ENCODE assay signal across 17 cellular contexts in the genomic region with DNA sequence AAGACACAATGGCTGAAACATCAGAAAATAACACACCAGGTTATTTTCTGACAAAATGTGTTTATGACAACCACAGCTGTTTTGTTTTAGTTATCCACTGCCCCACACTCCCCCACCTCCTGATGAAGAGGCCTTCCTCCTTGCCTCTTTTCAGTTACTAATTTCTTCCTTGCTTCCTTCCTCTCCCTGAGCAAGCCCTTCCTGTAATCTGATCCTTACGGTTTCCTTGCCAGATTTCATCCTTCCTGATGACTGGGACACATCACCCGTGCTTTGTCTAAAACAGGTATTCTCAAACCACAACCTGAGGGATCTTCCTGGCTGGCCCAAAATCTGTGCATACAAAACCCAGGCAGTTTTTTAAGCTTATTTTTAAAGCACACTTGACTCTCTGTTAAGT. TPM values are rescaled to one million over a fixed set of nuclear protein-coding genes. Genes with fewer than 3 reads are reported as not detected.
DNase-seq lines count a peak whose midpoint lies in the region; ATAC-seq, FAIRE-seq and TF ChIP-seq lines count a peak whose summit lies in the region.
"Had no signal": no experiment of that assay in that cellular context is flagged by ENCODE, and none has a peak within 500 bp of the region (broad histone marks: within the 10 kb centered on the region; RNA-seq: fewer than 3 reads in every experiment).

No MANE protein-coding gene starts in this region.

- peak overlapping the region; percentile 75; the same call in 1 of the 2 replicates for H2BK5ac ChIP-seq in H1 (ENCODE audit: low read depth, low read length)

- H2BK15ac ChIP-seq in H1 (ENCODE audit: low read length), result no peak overlapping the region

- peaks cover 4% of the 10 kb centered on the region; the same call in 1 of the 2 replicates for H3K79me1 ChIP-seq in H1 (ENCODE audit: low read depth, low read length)

- H3K23ac ChIP-seq in H1 (ENCODE audit: insufficient read length), result no peak overlapping the region

- no peak overlapping the region for H2BK12ac ChIP-seq in H1 (ENCODE audit: low read depth, low read length)

- DNase-seq in ELR (ENCODE audit: low read depth) (peak; percentile 12), M059J (ENCODE audit: low read depth) (peak; percentile 63), H1 (ENCODE audit: low read depth in 1 of 2, low spot score in 2 of 2) (no peak), neural progenitor cell (ENCODE audit: low spot score) (no peak), ecto neural progenitor cell (ENCODE audit: low spot score) (no peak), RKO (ENCODE audit: low spot score) (no peak)
- DNase-seq: activated CD8-positive, alpha-beta memory T cell treated with anti-CD3 and anti-CD28 coated beads for 24 hours; CD8-positive, alpha-beta T cell; IMR-90; left ventricle myocardium superior; naive thymus-derived CD4-positive, alpha-beta T cell; NCI-H1105 treated with DMSO at 0.1 percent for 48 hours; NCI-H510A had no signal

- no peak overlapping the region for H3K4ac ChIP-seq in H1 (replicated peaks; ENCODE audit: insufficient read length, low read depth, low read length)

- no peak overlapping the region for H2BK120ac ChIP-seq in H1 (replicated peaks; ENCODE audit: low read depth, low read length)

- WGBS in H1 (ENCODE audit: extremely low coverage in 1 of 2, insufficient coverage in 1 of 2, insufficient read length in 1 of 2, insufficient replicate concordance in 2 of 2, low coverage in 1 of 2, low lambda C conversion rate in 2 of 2, missing lambda C conversion rate in 1 of 2), 2 experiments, result 66% methylated on average over 2 of the region's 2 CpGs; no CpG with 5 or more reads in 1 of the 2 experiments

- peaks cover 7% of the 10 kb centered on the region for H3K36me3 Mint-ChIP-seq in neural progenitor cell
- H3K36me3 Mint-ChIP-seq: CD8-positive, alpha-beta T cell had no signal

- no peak overlapping the region for H3K18ac ChIP-seq in H1 (ENCODE audit: extremely low read depth, low read length)

- H3K4me1 ChIP-seq in H1 (replicated peaks in 1 of 4; ENCODE audit: control insufficient read depth in 3 of 4, insufficient read depth in 4 of 4, low read length in 3 of 4) (peaks cover 0 to 6% (median 2%) of the 10 kb centered on the region in 4 experiments; a peak in 3 of 7 replicates), neural progenitor cell (peaks cover 9% of the 10 kb centered on the region)

- TF ChIP-seq CTCF in H1 (IDR thresholded peaks at IDR 0.05; ENCODE audit: control extremely low read depth in 1 of 3, insufficient read depth in 1 of 3, low read depth in 1 of 3, low read length in 3 of 3), result no peak
- TF ChIP-seq CTCF in neural progenitor cell (IDR thresholded peaks at IDR 0.05), result no peak

- H3K79me2 ChIP-seq in H1 (ENCODE audit: control insufficient read depth in 1 of 2, insufficient read depth in 2 of 2, low read length in 2 of 2) (no peaks in the 10 kb centered on the region), neural progenitor cell (ENCODE audit: low read depth) (no peaks in the 10 kb centered on the region)

- H3K27me3 ChIP-seq in H1 (replicated peaks in 1 of 4; ENCODE audit: control insufficient read depth in 3 of 4, extremely low read depth in 1 of 4, insufficient read depth in 3 of 4, low read length in 3 of 4) (no peaks in the 10 kb centered on the region), neural progenitor cell (no peaks in the 10 kb centered on the region)

- no peak overlapping the region for H3K27ac ChIP-seq in H1 (ENCODE audit: low read depth, low read length)
- no peak overlapping the region for H3K27ac ChIP-seq in neural progenitor cell
- H3K27ac ChIP-seq: coronary artery had no signal

- H3K4me1 Mint-ChIP-seq in neural progenitor cell, result peaks cover 34% of the 10 kb centered on the region

- CTCF ChIA-PET in H1 (lab: Charles Lee; ENCODE audit: partially characterized antibody), result interaction anchor here (0.7 to 1.4 kb wide), 4 partner anchors 18 to 509 kb away, joined by 3 to 5 read pairs (median 4); no protein-coding TSS in a partner anchor

- no peak overlapping the region for H3K4me3 ChIP-seq in H1 (ENCODE audit: extremely low read depth in 1 of 4, insufficient read depth in 2 of 4, low read depth in 3 of 4, low read length in 4 of 4)
- no peak overlapping the region for H3K4me3 ChIP-seq in neural progenitor cell
- H3K4me3 ChIP-seq: coronary artery had no signal

- H4K91ac ChIP-seq in H1 (replicated peaks; ENCODE audit: insufficient read length, low read length), result no peak overlapping the region

- TF ChIP-seq EP300 in H1 (IDR thresholded peaks at IDR 0.05; ENCODE audit: borderline replicate concordance in 1 of 2, low read depth in 2 of 2, low read length in 2 of 2), result no peak

- H3F3A ChIP-seq in neural progenitor cell (ENCODE audit: low read depth), result no peaks in the 10 kb centered on the region

- H3K9me3 ChIP-seq in H1 (ENCODE audit: insufficient read depth in 2 of 2, low read depth in 1 of 2, low read length in 1 of 2), result no peaks in the 10 kb centered on the region
- no peaks in the 10 kb centered on the region for H3K9me3 ChIP-seq in neural progenitor cell (ENCODE audit: low read depth)

- H2BK20ac ChIP-seq in H1 (ENCODE audit: low read length), result no peak overlapping the region

- ATAC-seq in HG02970 (IDR thresholded peaks at IDR 0.05; ENCODE audit: low FRiP score, unreplicated experiment) (no peak), GM19035 (IDR thresholded peaks at IDR 0.05; ENCODE audit: unreplicated experiment) (no peak)
- ATAC-seq: CD8-positive, alpha-beta T cell; left ventricle myocardium superior; naive thymus-derived CD4-positive, alpha-beta T cell had no signal

- H3K9ac ChIP-seq in H1 (replicated peaks in 1 of 4; ENCODE audit: extremely low read depth in 1 of 4, low read depth in 3 of 4, low read length in 3 of 4) (no peak overlapping the region), neural progenitor cell (no peak overlapping the region)

- TF ChIP-seq POLR2A in H1 (IDR thresholded peaks at IDR 0.05; ENCODE audit: control extremely low read depth in 1 of 2, low read depth in 2 of 2, low read length in 2 of 2), result no peak

- no peak for FAIRE-seq in H1 (lab: Jason Lieb, UNC)

- H2AFZ ChIP-seq in H1 (ENCODE audit: low read length) (no peak overlapping the region), neural progenitor cell (replicated peaks) (no peak overlapping the region)

- H3K36me3 ChIP-seq in H1 (ENCODE audit: control insufficient read depth in 2 of 4, insufficient read depth in 4 of 4, low read length in 3 of 4), result no peaks in the 10 kb centered on the region
- no peaks in the 10 kb centered on the region for H3K36me3 ChIP-seq in neural progenitor cell

- H3K9me3 Mint-ChIP-seq in neural progenitor cell, result peaks cover 3% of the 10 kb centered on the region
- H3K9me3 Mint-ChIP-seq: activated T-helper 2 cell treated with anti-CD3 and anti-CD28 coated beads, Interferon-gamma antibody, Interleukin-2, Interleukin-4, amounts not matched to agents 10 μg/mL and 5 μg/mL and 100 μg/mL, durations not matched to agents 14 hours and 24 hours and 36 hours; CD8-positive, alpha-beta T cell; naive thymus-derived CD4-positive, alpha-beta T cell had no signal

- peaks cover 7% of the 10 kb centered on the region for H3K27me3 Mint-ChIP-seq in neural progenitor cell (ENCODE audit: insufficient read depth, low read depth)

- peak overlapping the region; percentile 50 for H3K27ac Mint-ChIP-seq in neural progenitor cell
- H3K27ac Mint-ChIP-seq: activated T-helper 2 cell treated with anti-CD3 and anti-CD28 coated beads, Interferon-gamma antibody, Interleukin-2, Interleukin-4, amounts not matched to agents 10 μg/mL and 5 μg/mL and 100 μg/mL, durations not matched to agents 14 hours and 24 hours and 36 hours; CD8-positive, alpha-beta T cell; naive thymus-derived CD4-positive, alpha-beta T cell had no signal

- H4K8ac ChIP-seq in H1 (ENCODE audit: extremely low read depth, insufficient read depth, low read length), result no peak overlapping the region

- H3K4me2 ChIP-seq in H1 (ENCODE audit: insufficient read depth in 1 of 2, low read depth in 2 of 2, low read length in 2 of 2), result 0 out of 4 replicates have a peak overlapping the region, but pooled peaks of 1 of the 2 experiments have one; percentile 15
- H3K4me2 ChIP-seq in neural progenitor cell, result no peak overlapping the region

- H4K20me1 ChIP-seq in H1 (replicated peaks in 1 of 2; ENCODE audit: control insufficient read depth in 1 of 2, insufficient read depth in 2 of 2, low read length in 2 of 2), result no peaks in the 10 kb centered on the region
- H4K20me1 ChIP-seq in neural progenitor cell (ENCODE audit: low read depth), result no peaks in the 10 kb centered on the region

- POLR2A ChIA-PET in H1 (lab: Charles Lee; ENCODE audit: partially characterized antibody), result interaction anchor here (4.6 kb wide), 1 partner anchor 12 kb away, joined by 20 read pairs; no protein-coding TSS in a partner anchor

- TF ChIP-seq RAD21 in H1 (IDR thresholded peaks at IDR 0.05 in 1 of 2, conservative IDR thresholded peaks at IDR 0.05 in 1 of 2; ENCODE audit: low read depth in 2 of 2, low read length in 2 of 2), result no peak

- H4K5ac ChIP-seq in H1 (ENCODE audit: insufficient read length, low read depth, low read length), result no peak overlapping the region

- H3K56ac ChIP-seq in H1 (replicated peaks; ENCODE audit: insufficient read length, low read depth, low read length), result no peak overlapping the region

- H3K14ac ChIP-seq in H1 (ENCODE audit: insufficient read length), result no peak overlapping the region

- no peaks in the 10 kb centered on the region for H3K23me2 ChIP-seq in H1 (ENCODE audit: low read depth, low read length)

- no peak overlapping the region for H3K4me3 Mint-ChIP-seq in neural progenitor cell
- H3K4me3 Mint-ChIP-seq: CD8-positive, alpha-beta T cell; naive thymus-derived CD4-positive, alpha-beta T cell had no signal

- no peak overlapping the region for H2AK5ac ChIP-seq in H1 (ENCODE audit: low read depth, low read length)

TF ChIP-seq in H1, 55 proteins besides CTCF, POLR2A, EP300 and RAD21 (continues in another document):
- TF ChIP-seq, protein P1, sequence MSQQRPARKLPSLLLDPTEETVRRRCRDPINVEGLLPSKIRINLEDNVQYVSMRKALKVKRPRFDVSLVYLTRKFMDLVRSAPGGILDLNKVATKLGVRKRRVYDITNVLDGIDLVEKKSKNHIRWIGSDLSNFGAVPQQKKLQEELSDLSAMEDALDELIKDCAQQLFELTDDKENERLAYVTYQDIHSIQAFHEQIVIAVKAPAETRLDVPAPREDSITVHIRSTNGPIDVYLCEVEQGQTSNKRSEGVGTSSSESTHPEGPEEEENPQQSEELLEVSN (IDR thresholded peaks at IDR 0.05), result no peak
- no peak for TF ChIP-seq CBX8 (IDR thresholded peaks at IDR 0.05; ENCODE audit: borderline replicate concordance, low read depth, low read length)

RNA-seq across cellular contexts. Expression of a gene that starts 39.4 kb away (rescaled TPM):
- 15.2 and 15.6 TPM in 2 replicates for total RNA-seq in M059J (2014; rRNA removed; shearing (Covaris generic))
- 9.1 and 9.4 TPM in 2 replicates for total RNA-seq in H1 (2021; fragmentation: NEBNext Ultra II Directional; extraction: Animal tissue kit (Norgen Biotek cat#: 25700))
- polyA plus RNA-seq in H1 (2011; rRNA removed), result 7.4 and 8.8 TPM in 2 replicates
- polyA plus RNA-seq in H1 (2011; cell fraction: cytosol; rRNA removed), result 6.8 TPM
- polyA plus RNA-seq in H1 (2011; cell fraction: nucleus; rRNA removed), result 9.3 TPM
- 5.7 to 7.3 TPM (median 6.0 TPM) in 4 replicates for polyA plus RNA-seq in H1 (2012, experiment 1 of 2)
- 2.3 TPM for polyA plus RNA-seq in H1 (2012, experiment 2 of 2)
- 4.7 TPM for polyA plus RNA-seq in H1 (2013, experiment 1 of 2)
- polyA plus RNA-seq in H1 (2013, experiment 2 of 2), result 5.0 TPM
- 17.4 and 19.5 TPM in 2 replicates for polyA minus RNA-seq in H1 (2011; rRNA and poly(A)+ RNA removed)
- 7.5 TPM for polyA minus RNA-seq in H1 (2011; cell fraction: cytosol; rRNA and poly(A)+ RNA removed)
- polyA minus RNA-seq in H1 (2011; cell fraction: nucleus; rRNA and poly(A)+ RNA removed), result 15.1 TPM
- total RNA-seq in neural progenitor cell (ENCODE audit: low replicate concordance), result 0.54 and 0.59 TPM in 2 replicates
- total RNA-seq: activated T-helper 2 cell treated with anti-CD3 and anti-CD28 coated beads, Interferon-gamma antibody, Interleukin-2, Interleukin-4, amounts not matched to agents 10 μg/mL and 5 μg/mL and 100 μg/mL, durations not matched to agents 14 hours and 24 hours and 36 hours had no signal

Comparison
In these comparisons a context has a peak if more than half of its experiments do, and no peak if none do; other contexts are left out.
1. DNase-seq: peak in ELR (single experiment) and M059J (single experiment); none in H1 (0 of 2), neural progenitor cell (single experiment), ecto neural progenitor cell (single experiment) and RKO (single experiment).